Comparison of ENCODE assay signal across 10 cellular contexts in genomic region chr1:168636642-168637111, GRCh38.
A peak's percentile ranks its signal among the peaks of the same experiment; 100 is the strongest.
DNase-seq lines count a peak whose midpoint lies in the region; ATAC-seq and TF ChIP-seq lines count a peak whose summit lies in the region.
"Had no signal": no experiment of that assay in that cellular context is flagged by ENCODE, and none has a peak within 500 bp of the region (broad histone marks: within the 10 kb centered on the region; RNA-seq: fewer than 3 reads in every experiment).

No MANE protein-coding gene starts in this region.

- H3K36me3 ChIP-seq in adipocyte (ENCODE audit: control insufficient read depth, insufficient read depth, low read length, severe bottlenecking) (no peaks in the 10 kb centered on the region), psoas muscle (ENCODE audit: insufficient read depth in 1 of 2, low read depth in 1 of 2) (no peaks in the 10 kb centered on the region), vagina (no peaks in the 10 kb centered on the region)
- H3K36me3 ChIP-seq: spleen had no signal

- WGBS in psoas muscle, 3 donors, result 0 to 6% (median 3%) methylated on average over 1 of the region's 1 CpG

- peak overlapping the region; percentile 43 for H3K4me3 ChIP-seq in adipocyte (ENCODE audit: low read length)
- H3K4me3 ChIP-seq in psoas muscle, result peak overlapping the region; percentile 15
- H3K4me3 ChIP-seq in vagina, result no peak overlapping the region
- H3K4me3 ChIP-seq: spleen had no signal

- H3K4me1 ChIP-seq in adipocyte (ENCODE audit: control insufficient read depth, insufficient read depth, low read length) (peaks cover 25% of the 10 kb centered on the region), psoas muscle (peaks cover 15% of the 10 kb centered on the region), vagina (no peaks in the 10 kb centered on the region)
- H3K4me1 ChIP-seq: spleen had no signal

- TF ChIP-seq POLR2A in vagina (IDR thresholded peaks at IDR 0.05), result no peak

- TF ChIP-seq CTCF in psoas muscle (IDR thresholded peaks at IDR 0.05), result no peak
- TF ChIP-seq CTCF in vagina (IDR thresholded peaks at IDR 0.05), result no peak

- H3K9me3 ChIP-seq in adipocyte (ENCODE audit: control insufficient read depth, low read length) (no peaks in the 10 kb centered on the region), psoas muscle (no peaks in the 10 kb centered on the region), vagina (no peaks in the 10 kb centered on the region)
- H3K9me3 ChIP-seq: spleen had no signal

- peak overlapping the region; percentile 94 for H3K27ac ChIP-seq in psoas muscle
- no peak overlapping the region for H3K27ac ChIP-seq in vagina
- H3K27ac ChIP-seq: spleen had no signal

- DNase-seq in EL, result peak; percentile 25
- peak; percentile 78 for DNase-seq in adipocyte (ENCODE audit: low read depth)
- no peak for DNase-seq in Right ventricle myocardium superior
- peak in 1 of 2 donors; percentile 50 for DNase-seq in psoas muscle
- DNase-seq in vagina (ENCODE audit: extremely low spot score in 2 of 2), result no peak
- DNase-seq in NCI-H524 treated with DMSO at 0.1 percent for 48 hours (lab: John Stamatoyannopoulos, UW), result no peak
- DNase-seq: spleen had no signal

- peak overlapping the region; percentile 81 for H3K9ac ChIP-seq in adipocyte (ENCODE audit: low read length)

- H3K27me3 ChIP-seq in adipocyte (replicated peaks; ENCODE audit: control insufficient read depth, insufficient read depth, low read length) (no peaks in the 10 kb centered on the region), psoas muscle (ENCODE audit: insufficient read depth in 3 of 3, low read length in 2 of 3) (no peaks in the 10 kb centered on the region), vagina (no peaks in the 10 kb centered on the region)

- intact Hi-C loops in Right ventricle myocardium superior (cut with DNase I), result loop anchor here (10.0 kb wide), 1 partner anchor 468 kb away; the partner anchor contains the start of gene ATP1B1
- intact Hi-C loops in psoas muscle (cut with DNase I), result loop anchor here (2.0 to 5.0 kb wide), 4 partner anchors 82 to 476 kb away; partner anchors contain the start of gene ATP1B1 (in 1 of the 2)
- intact Hi-C loops in vagina (cut with DNase I), result no loop called here

- ATAC-seq in Right ventricle myocardium superior (ENCODE audit: poor library complexity), result peak; percentile 97
- peak; percentile 89 to 94 (median 92) for ATAC-seq in psoas muscle
- no peak for ATAC-seq in HG03439 (IDR thresholded peaks at IDR 0.05; ENCODE audit: unreplicated experiment)
- no peak for ATAC-seq in HG03354 (IDR thresholded peaks at IDR 0.05; ENCODE audit: poor library complexity, severe bottlenecking, unreplicated experiment)
- ATAC-seq: Panc1 had no signal

Comparison
In these comparisons a context has a peak if more than half of its experiments do, and no peak if none do; other contexts are left out.
1. DNase-seq: peak in EL (single experiment) and adipocyte (single experiment); none in Right ventricle myocardium superior (single experiment), vagina (0 of 2) and NCI-H524 treated with DMSO at 0.1 percent for 48 hours (single experiment).
2. H3K4me3 ChIP-seq: peak in adipocyte (single experiment) and psoas muscle (single experiment); none in vagina (0 of 2).
3. ATAC-seq: peak in Right ventricle myocardium superior (single experiment) and psoas muscle (4 of 4); none in HG03439 (single experiment) and HG03354 (single experiment).